17 cellular contexts compared by ENCODE assay signal in the genomic region with DNA sequence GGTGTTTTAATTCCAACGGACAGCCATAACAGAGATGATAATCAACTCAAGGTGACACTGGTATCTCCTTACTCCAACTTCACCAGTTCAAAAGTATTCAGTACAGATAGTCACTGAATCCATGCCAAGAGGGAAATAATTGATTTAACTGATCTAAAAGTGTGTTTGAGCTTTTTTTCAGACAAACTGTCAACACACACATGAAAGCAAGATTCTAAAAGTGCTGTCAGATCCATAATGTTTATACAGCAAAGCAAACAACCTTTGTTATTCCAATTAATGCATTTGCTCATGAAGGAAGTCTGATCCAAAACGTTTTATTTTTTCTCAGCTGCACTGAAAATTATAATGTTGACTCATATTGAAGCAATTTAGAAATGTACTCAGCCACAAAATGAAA. TPM values are rescaled to one million over a fixed set of nuclear protein-coding genes. Genes with fewer than 3 reads are reported as not detected.
"Had no signal": no experiment of that assay in that cellular context is flagged by ENCODE, and none has a peak within 500 bp of the region (broad histone marks: within the 10 kb centered on the region; RNA-seq: fewer than 3 reads in every experiment).

No MANE protein-coding gene starts in this region.

- H3K27ac ChIP-seq: cardiac muscle cell, parathyroid adenoma, sigmoid colon, stomach, testis, upper lobe of left lung had no signal

- DNase-seq: activated CD4-positive, CD25-positive, alpha-beta regulatory T cell treated with anti-CD3 and anti-CD28 coated beads, Interleukin-2, amount 50 U/mL, for 72 hours; activated naive CD4-positive, alpha-beta T cell; activated naive CD8-positive, alpha-beta T cell treated with anti-CD3 and anti-CD28 coated beads, Interleukin-2, amount 10 ng/mL, durations not matched to agents 7 days and 5 days; aorta; hippocampal formation; left ventricle myocardium superior; naive thymus-derived CD8-positive, alpha-beta T cell; sigmoid colon; stimulated activated CD4-positive, alpha-beta T cell treated with anti-CD3 and anti-CD28 coated beads, Interleukin-1b, Interleukin-23, amount 100 ng/mL, for 48 hours; stomach; T-helper 9 cell; testis; upper lobe of left lung had no signal

- H3K36me3 ChIP-seq: cardiac muscle cell, sigmoid colon, stomach, upper lobe of left lung had no signal

- ATAC-seq: left ventricle myocardium superior; naive thymus-derived CD8-positive, alpha-beta T cell had no signal

- H3K27me3 ChIP-seq: sigmoid colon, stomach, testis, upper lobe of left lung had no signal

- H3K4me1 ChIP-seq: parathyroid adenoma, testis had no signal

- H3K4me3 ChIP-seq: cardiac muscle cell, sigmoid colon, stomach, testis, upper lobe of left lung had no signal

- H3K9me3 ChIP-seq: sigmoid colon, stomach, testis, upper lobe of left lung had no signal

RNA-seq across cellular contexts. Expression of a gene that starts 5.9 kb away (rescaled TPM):
- total RNA-seq: activated CD8-positive, alpha-beta memory T cell treated with anti-CD3 and anti-CD28 coated beads for 36 hours; activated naive CD8-positive, alpha-beta T cell treated with anti-CD3 and anti-CD28 coated beads, Interleukin-2, amount 10 ng/mL, durations not matched to agents 7 days and 5 days; activated T-helper 1 cell treated with anti-CD3 and anti-CD28 coated beads, Interleukin-12 subunit alpha, Interleukin-12 subunit beta, Interleukin-2, Interleukin-4 antibody, amounts not matched to agents 30 ng/mL and 10 ng/mL and 1 ng/mL, durations not matched to agents 14 hours and 24 hours and 36 hours; naive thymus-derived CD8-positive, alpha-beta T cell had no signal
- polyA plus RNA-seq: naive thymus-derived CD8-positive, alpha-beta T cell had no signal

RNA-seq across cellular contexts. Expression of a gene that starts 59.8 kb away (rescaled TPM):
- total RNA-seq: activated CD8-positive, alpha-beta memory T cell treated with anti-CD3 and anti-CD28 coated beads for 36 hours; activated T-helper 1 cell treated with anti-CD3 and anti-CD28 coated beads, Interleukin-12 subunit alpha, Interleukin-12 subunit beta, Interleukin-2, Interleukin-4 antibody, amounts not matched to agents 30 ng/mL and 10 ng/mL and 1 ng/mL, durations not matched to agents 14 hours and 24 hours and 36 hours; naive thymus-derived CD8-positive, alpha-beta T cell had no signal
- polyA plus RNA-seq: naive thymus-derived CD8-positive, alpha-beta T cell had no signal
